ENCODE assay signal across 24 cellular contexts in genomic region chr11:67260406-67260805, GRCh38. TPM values are rescaled to one million over a fixed set of nuclear protein-coding genes. Genes with fewer than 3 reads are reported as not detected.
A peak's percentile ranks its signal among the peaks of the same experiment; 100 is the strongest.
DNase-seq lines count a peak whose midpoint lies in the region; ATAC-seq, FAIRE-seq and TF ChIP-seq lines count a peak whose summit lies in the region.
"Had no signal": no experiment of that assay in that cellular context is flagged by ENCODE, and none has a peak within 500 bp of the region (broad histone marks: within the 10 kb centered on the region; RNA-seq: fewer than 3 reads in every experiment).

No MANE protein-coding gene starts in this region.

- no peak for TF ChIP-seq CTCF in GM12878 (IDR thresholded peaks at IDR 0.05 in 2 of 3, conservative IDR thresholded peaks at IDR 0.05 in 1 of 3; ENCODE audit: control insufficient read depth in 2 of 3, extremely low read depth in 1 of 3, insufficient read depth in 1 of 3, low read depth in 3 of 3, low read length in 3 of 3)

- no peak overlapping the region for H4K8ac ChIP-seq in neuronal stem cell (ENCODE audit: low read depth, low read length)

- H3K4me1 ChIP-seq in GM12878 (ENCODE audit: control insufficient read depth, insufficient read depth, low read length) = peaks cover 7% of the 10 kb centered on the region
- H3K4me1 ChIP-seq in neuronal stem cell (ENCODE audit: control insufficient read depth in 2 of 2, insufficient read depth in 1 of 2, low read depth in 1 of 2, low read length in 2 of 2) = peaks cover 1 to 9% of the 10 kb centered on the region in 2 donors

- no peak overlapping the region for H4K91ac ChIP-seq in neuronal stem cell (ENCODE audit: low read depth, low read length, poor library complexity)

- peaks cover 32% of the 10 kb centered on the region for H3K4me1 Mint-ChIP-seq in activated T-cell treated with anti-CD3 and anti-CD28 coated beads, Interleukin-2, amount 50 U/mL, for 4 hours (ENCODE audit: low read depth)

- FAIRE-seq in GM12878 (lab: Jason Lieb, UNC) = no peak
- FAIRE-seq: colon, keratinocyte, TTC549 had no signal

- no peak overlapping the region for H3K4ac ChIP-seq in neuronal stem cell (ENCODE audit: low read length)

- no peaks in the 10 kb centered on the region for H4K20me1 ChIP-seq in GM12878 (ENCODE audit: control insufficient read depth, insufficient read depth)

- no peak overlapping the region for H2BK12ac ChIP-seq in neuronal stem cell (ENCODE audit: low read length)

- H3K36me3 Mint-ChIP-seq in activated T-cell treated with anti-CD3 and anti-CD28 coated beads, Interleukin-2, amount 50 U/mL, for 4 hours (ENCODE audit: insufficient read depth) = peaks cover 12% of the 10 kb centered on the region

- H3K9ac ChIP-seq in GM12878 (ENCODE audit: control insufficient read depth, insufficient read depth, low read length) = no peak overlapping the region
- no peak overlapping the region for H3K9ac ChIP-seq in neuronal stem cell (ENCODE audit: low read depth, low read length, poor library complexity)
- H3K9ac ChIP-seq: BLaER1 had no signal

- H3K36me3 ChIP-seq in GM12878 (ENCODE audit: control insufficient read depth in 2 of 2, insufficient read depth in 2 of 2, low read length in 1 of 2) = peaks cover 8 to 13% of the 10 kb centered on the region in 2 experiments
- peaks cover 13 to 19% of the 10 kb centered on the region in 2 donors for H3K36me3 ChIP-seq in neuronal stem cell (replicated peaks in 1 of 2; ENCODE audit: control insufficient read depth in 2 of 2, insufficient read depth in 2 of 2, low read length in 2 of 2)
- H3K36me3 ChIP-seq: ovary had no signal

- H3K4me2 ChIP-seq in GM12878 (ENCODE audit: control insufficient read depth, insufficient read depth) (no peak overlapping the region), neuronal stem cell (ENCODE audit: insufficient read depth, low read length, poor library complexity, severe bottlenecking) (no peak overlapping the region)

- BruUV-seq in GM12878 (replicated peaks; lab: Mats Ljungman, UMichigan) = no TSS peak

- H3K18ac ChIP-seq in neuronal stem cell (ENCODE audit: low read length) = no peak overlapping the region

- no peaks in the 10 kb centered on the region for H3K79me1 ChIP-seq in neuronal stem cell (ENCODE audit: low read depth, low read length)

- CTCF ChIA-PET in GM12878 (lab: Yijun Ruan, JAX) = no interaction called here

- H2AK5ac ChIP-seq in neuronal stem cell (ENCODE audit: low read depth, low read length) = peak overlapping the region; percentile 12

- no peak for DNase-seq in activated T-cell treated with anti-CD3 and anti-CD28 coated beads, Interleukin-2, amount 50 U/mL, for 4 hours
- no peak for DNase-seq in activated T-cell treated with anti-CD3 and anti-CD28 coated beads, Interleukin-2, amount 50 U/mL, for 1 hour
- DNase-seq in HuH-7.5 (ENCODE audit: low spot score) (peak; percentile 79), GM12878 (ENCODE audit: low read depth, low spot score) (no peak), neuronal stem cell (ENCODE audit: low spot score) (no peak), NCI-H748 treated with DMSO at 0.1 percent for 48 hours (lab: John Stamatoyannopoulos, UW) (no peak), SW480 (ENCODE audit: low spot score) (no peak), GF-D8 (lab: John Stamatoyannopoulos, UW) (no peak)
- DNase-seq: activated CD4-positive, alpha-beta T cell treated with anti-CD3 and anti-CD28 coated beads for 36 hours; activated CD8-positive, alpha-beta memory T cell treated with anti-CD3 and anti-CD28 coated beads, Interleukin-2, amount 50 U/mL, for 48 hours; COR-L47; DND-41; NCI-H1092; NCI-H1930; NCI-H2227 treated with DMSO at 0.1 percent for 48 hours; NCI-H774; Right ventricle myocardium superior had no signal

- H3K14ac ChIP-seq in neuronal stem cell (ENCODE audit: low read length) = no peak overlapping the region

- no peak for ATAC-seq in activated T-cell treated with anti-CD3 and anti-CD28 coated beads, Interleukin-2, amount 50 U/mL, for 4 hours
- ATAC-seq in GM12878 = no peak
- ATAC-seq: activated CD4-positive, alpha-beta T cell treated with anti-CD3 and anti-CD28 coated beads for 36 hours; body of pancreas had no signal

- no peak overlapping the region for H2AFZ ChIP-seq in GM12878 (ENCODE audit: control insufficient read depth, low read depth, low read length)
- no peak overlapping the region for H2AFZ ChIP-seq in neuronal stem cell (ENCODE audit: low read length)

- WGBS in GM12878 (ENCODE audit: insufficient coverage, insufficient replicate concordance, low lambda C conversion rate, missing lambda C conversion rate) = 72% methylated on average over 6 of the region's 6 CpGs
- WGBS in neuronal stem cell (ENCODE audit: extremely low coverage in 2 of 2, insufficient read length in 2 of 2, insufficient replicate concordance in 1 of 2), 2 donors = no CpG with 5 or more reads among the region's 6 CpGs

- RAD21 ChIA-PET in GM12878 (lab: Charles Lee; ENCODE audit: unreplicated experiment) = no interaction called here

- in situ Hi-C loops in GM12878 (cut with MboI) = loop anchor here (5.0 kb wide), 2 partner anchors 57 to 122 kb away; no protein-coding TSS in a partner anchor

- SMC1A ChIA-PET in GM12878 (lab: Charles Lee; ENCODE audit: uncharacterized antibody, unreplicated experiment) = no interaction called here

- no peak overlapping the region for H3K23ac ChIP-seq in neuronal stem cell (ENCODE audit: low read depth, low read length, poor library complexity)

- H3K4me3 ChIP-seq in GM12878 (no peak overlapping the region), neuronal stem cell (ENCODE audit: low read length in 2 of 2) (no peak overlapping the region)
- H3K4me3 ChIP-seq: BLaER1, body of pancreas had no signal

- no peak overlapping the region for H2BK15ac ChIP-seq in neuronal stem cell (ENCODE audit: low read length)

- no peaks in the 10 kb centered on the region for H3K79me2 ChIP-seq in GM12878 (ENCODE audit: control insufficient read depth, insufficient read depth, low read length)

- no peak for TF ChIP-seq RAD21 in GM12878 (IDR thresholded peaks at IDR 0.05; ENCODE audit: insufficient read depth, low read depth, low read length)

- TF ChIP-seq POLR2A in GM12878 (IDR thresholded peaks at IDR 0.05; ENCODE audit: low read depth, low read length) = no peak

- POLR2A ChIA-PET in GM12878 (lab: Charles Lee) = no interaction called here

- no peaks in the 10 kb centered on the region for H3K27me3 ChIP-seq in GM12878 (replicated peaks in 1 of 2; ENCODE audit: control insufficient read depth in 2 of 2, insufficient read depth in 2 of 2, low read length in 1 of 2)
- peaks cover 0 to 19% (median 0%) of the 10 kb centered on the region in 3 experiments for H3K27me3 ChIP-seq in neuronal stem cell (ENCODE audit: control insufficient read depth in 3 of 3, insufficient read depth in 3 of 3, low read depth in 1 of 3, low read length in 3 of 3)
- H3K27me3 ChIP-seq: body of pancreas, ovary, right atrium auricular region had no signal

- no peak overlapping the region for H2BK120ac ChIP-seq in neuronal stem cell (ENCODE audit: low read depth, low read length)

- H3K9me3 ChIP-seq in GM12878 (replicated peaks; ENCODE audit: control insufficient read depth, insufficient read depth, low read length) (no peaks in the 10 kb centered on the region), neuronal stem cell (replicated peaks in 1 of 2; ENCODE audit: control insufficient read depth in 2 of 2, insufficient read depth in 1 of 2, low read depth in 1 of 2, low read length in 2 of 2) (no peaks in the 10 kb centered on the region)
- H3K9me3 ChIP-seq: BLaER1, body of pancreas, ovary, right atrium auricular region had no signal

- H3K27me3 Mint-ChIP-seq in activated T-cell treated with anti-CD3 and anti-CD28 coated beads, Interleukin-2, amount 50 U/mL, for 4 hours (ENCODE audit: low read depth) = peaks cover 3% of the 10 kb centered on the region
- H3K27me3 Mint-ChIP-seq: activated CD4-positive, alpha-beta T cell treated with anti-CD3 and anti-CD28 coated beads for 36 hours had no signal

- no peaks in the 10 kb centered on the region for H3K9me3 Mint-ChIP-seq in activated T-cell treated with anti-CD3 and anti-CD28 coated beads, Interleukin-2, amount 50 U/mL, for 4 hours

- H3K27ac ChIP-seq in GM12878 (ENCODE audit: control insufficient read depth, insufficient read depth) = no peak overlapping the region
- H3K27ac ChIP-seq in neuronal stem cell (replicated peaks; ENCODE audit: low read length) = no peak overlapping the region
- H3K27ac ChIP-seq: BLaER1, body of pancreas, right atrium auricular region had no signal

- TF ChIP-seq EP300 in GM12878 (IDR thresholded peaks at IDR 0.05; ENCODE audit: borderline replicate concordance in 1 of 2, control insufficient read depth in 1 of 2, low read depth in 2 of 2, low read length in 2 of 2) = no peak

- intact Hi-C loops in GM12878 (cut with micrococcal nuclease; ENCODE audit: unreplicated experiment) = loop anchor here (10.0 kb wide), 1 partner anchor 224 kb away; the partner anchor contains the start of gene AIP

- H2BK5ac ChIP-seq in neuronal stem cell (ENCODE audit: low read length) = no peak overlapping the region

- peak overlapping the region; percentile 21 for H3K4me3 Mint-ChIP-seq in activated T-cell treated with anti-CD3 and anti-CD28 coated beads, Interleukin-2, amount 50 U/mL, for 4 hours

RNA-seq across cellular contexts. Expression of gene GRK2, which starts 5.9 kb away (rescaled TPM):
- total RNA-seq in activated T-cell treated with anti-CD3 and anti-CD28 coated beads, Interleukin-2, amount 50 U/mL, for 4 hours = 100 to 1,000 TPM; 152 to 172 (median 171) TPM
- total RNA-seq in GM12878 (2013; cell fraction: nucleolus; rRNA removed) = 113 and 129 TPM in 2 replicates
- 135 and 140 TPM in 2 replicates for total RNA-seq in GM12878 (2014; rRNA removed)
- total RNA-seq in GM12878 (2014; rRNA removed; fragmentation: Illumina TruSeq; extraction: Trizol) = 50.3 and 54.9 TPM in 2 replicates
- 152 and 160 TPM in 2 replicates for total RNA-seq in GM12878 (2021)
- polyA plus RNA-seq in GM12878 (2011; ENCODE audit: low read depth) = 47.6 TPM
- 52.4 and 77.2 TPM in 2 replicates for polyA plus RNA-seq in GM12878 (2011; rRNA removed)
- 84.2 and 124 TPM in 2 replicates for polyA plus RNA-seq in GM12878 (2011; cell fraction: cytosol; rRNA removed)
- polyA plus RNA-seq in GM12878 (2011; cell fraction: nucleus; rRNA removed) = 373 and 393 TPM in 2 replicates
- 130 and 152 TPM in 2 replicates for polyA plus RNA-seq in GM12878 (2012)
- polyA plus RNA-seq in GM12878 (2014; fragmentation: Illumina TruSeq; extraction: Trizol) = 44.5 and 90.0 TPM in 2 replicates
- 1 to 10 TPM; 1.0 to 1.3 TPM for polyA plus RNA-seq in GM12878 (2014; fragmentation: Nextera tagmentation; extraction: Ambion mirVana)
- polyA plus RNA-seq in GM12878 (2014; rRNA removed) = 142 and 155 TPM in 2 replicates
- polyA plus RNA-seq in GM12878 (2016; fragmentation: Nextera tagmentation; extraction: Ambion mirVana) = 10 to 100 TPM; 31.5 to 34.5 TPM
- 105 and 117 TPM in 2 replicates for polyA minus RNA-seq in GM12878 (2011; rRNA and poly(A)+ RNA removed)
- 65.8 and 85.8 TPM in 2 replicates for polyA minus RNA-seq in GM12878 (2011; cell fraction: cytosol; rRNA and poly(A)+ RNA removed)
- polyA minus RNA-seq in GM12878 (2011; cell fraction: nucleus; rRNA and poly(A)+ RNA removed) = 76.6 and 99.7 TPM in 2 replicates
- polyA plus RNA-seq in neuronal stem cell (2013, experiment 1 of 2) = 33.4 TPM
- polyA plus RNA-seq in neuronal stem cell (2013, experiment 2 of 2) = 33.1 TPM

RNA-seq across cellular contexts. Expression of gene ANKRD13D, which starts 28.7 kb away (rescaled TPM):
- total RNA-seq in activated T-cell treated with anti-CD3 and anti-CD28 coated beads, Interleukin-2, amount 50 U/mL, for 4 hours = 10 to 100 TPM; 67.7 to 75.4 (median 69.8) TPM
- 70.6 and 80.4 TPM in 2 replicates for total RNA-seq in GM12878 (2013; cell fraction: nucleolus; rRNA removed)
- total RNA-seq in GM12878 (2014; rRNA removed) (36.7 and 39.5 TPM in 2 replicates), GM12878 (2014; rRNA removed; fragmentation: Illumina TruSeq; extraction: Trizol) (20.8 and 21.1 TPM in 2 replicates), GM12878 (2021) (45.2 and 54.1 TPM in 2 replicates)
- polyA plus RNA-seq in GM12878 (2011; ENCODE audit: low read depth) = 8.7 TPM
- polyA plus RNA-seq in GM12878 (2011; rRNA removed) (13.2 and 25.2 TPM in 2 replicates), GM12878 (2014; fragmentation: Illumina TruSeq; extraction: Trizol) (6.7 and 18.4 TPM in 2 replicates), GM12878 (2014; fragmentation: Nextera tagmentation; extraction: Ambion mirVana) (1 to 10 TPM; 2.0 to 5.9 TPM), GM12878 (2014; rRNA removed) (56.2 and 58.8 TPM in 2 replicates), GM12878 (2016; fragmentation: Nextera tagmentation; extraction: Ambion mirVana) (10 to 100 TPM; 18.4 to 22.0 TPM)
- polyA plus RNA-seq in GM12878 (2011; cell fraction: cytosol; rRNA removed) = 24.9 and 43.8 TPM in 2 replicates
- 169 and 236 TPM in 2 replicates for polyA plus RNA-seq in GM12878 (2011; cell fraction: nucleus; rRNA removed)
- 18.7 and 28.3 TPM in 2 replicates for polyA plus RNA-seq in GM12878 (2012)
- polyA minus RNA-seq in GM12878 (2011; rRNA and poly(A)+ RNA removed) = 12.1 and 32.2 TPM in 2 replicates
- polyA minus RNA-seq in GM12878 (2011; cell fraction: cytosol; rRNA and poly(A)+ RNA removed) = 11.0 and 14.5 TPM in 2 replicates
- 36.4 and 70.8 TPM in 2 replicates for polyA minus RNA-seq in GM12878 (2011; cell fraction: nucleus; rRNA and poly(A)+ RNA removed)
- 23.9 TPM for polyA plus RNA-seq in neuronal stem cell (2013, experiment 1 of 2)
- polyA plus RNA-seq in neuronal stem cell (2013, experiment 2 of 2) = 22.5 TPM

RNA-seq across cellular contexts. Expression of gene SSH3, which starts 42.9 kb away (rescaled TPM):
- 1 to 10 TPM; 4.8 to 7.2 (median 6.6) TPM for total RNA-seq in activated T-cell treated with anti-CD3 and anti-CD28 coated beads, Interleukin-2, amount 50 U/mL, for 4 hours
- 0.93 and 0.94 TPM in 2 replicates for total RNA-seq in GM12878 (2013; cell fraction: nucleolus; rRNA removed)
- total RNA-seq in GM12878 (2014; rRNA removed) = 0.11 and 0.73 TPM in 2 replicates
- 0.18 and 0.23 TPM in 2 replicates for total RNA-seq in GM12878 (2014; rRNA removed; fragmentation: Illumina TruSeq; extraction: Trizol)
- 0.80 and 1.7 TPM in 2 replicates for total RNA-seq in GM12878 (2021)
- polyA plus RNA-seq in GM12878 (2011; ENCODE audit: low read depth) = 0.09 TPM
- polyA plus RNA-seq in GM12878 (2011; rRNA removed) = 0.05 and 0.10 TPM in 2 replicates
- 0.04 and 0.13 TPM in 2 replicates for polyA plus RNA-seq in GM12878 (2011; cell fraction: cytosol; rRNA removed)
- polyA plus RNA-seq in GM12878 (2011; cell fraction: nucleus; rRNA removed) = 1.4 and 2.0 TPM in 2 replicates
- 0.24 and 0.38 TPM in 2 replicates for polyA plus RNA-seq in GM12878 (2012)
- polyA plus RNA-seq in GM12878 (2014; fragmentation: Illumina TruSeq; extraction: Trizol) = 0.08 and 0.21 TPM in 2 replicates
- polyA plus RNA-seq in GM12878 (2014; fragmentation: Nextera tagmentation; extraction: Ambion mirVana) = not detected
- polyA plus RNA-seq in GM12878 (2014; rRNA removed) = 0.83 and 0.94 TPM in 2 replicates
- under 1 TPM in 1 of 2 experiments, not detected in 1; 0.28 TPM for polyA plus RNA-seq in GM12878 (2016; fragmentation: Nextera tagmentation; extraction: Ambion mirVana)
- polyA minus RNA-seq in GM12878 (2011; rRNA and poly(A)+ RNA removed) = 0.26 TPM in 1 of 2 replicates, not detected in the other
- polyA minus RNA-seq in GM12878 (2011; cell fraction: cytosol; rRNA and poly(A)+ RNA removed) = 0.53 TPM in 1 of 2 replicates, not detected in the other
- 0.48 and 2.2 TPM in 2 replicates for polyA minus RNA-seq in GM12878 (2011; cell fraction: nucleus; rRNA and poly(A)+ RNA removed)
- 28.5 TPM for polyA plus RNA-seq in neuronal stem cell (2013, experiment 1 of 2)
- 34.0 TPM for polyA plus RNA-seq in neuronal stem cell (2013, experiment 2 of 2)
